In genomic region chr1:66353207-66353606, GRCh38 we compare ENCODE assay signal across 2 cellular contexts.
TF ChIP-seq lines count a peak whose summit lies in the region.

No MANE protein-coding gene starts in this region.

TF ChIP-seq in SK-N-SH, 30 proteins besides CTCF, POLR2A, EP300 and RAD21 (continued from another document):
- TF ChIP-seq NFIC (IDR thresholded peaks at IDR 0.05; ENCODE audit: borderline replicate concordance) (no peak), TEAD4 (IDR thresholded peaks at IDR 0.05; ENCODE audit: borderline replicate concordance, insufficient read depth) (no peak), SMC3 (IDR thresholded peaks at IDR 0.05; ENCODE audit: low read depth, low read length) (no peak), TAF1 (IDR thresholded peaks at IDR 0.05; ENCODE audit: borderline replicate concordance, low read depth, low read length) (no peak), MXI1 (IDR thresholded peaks at IDR 0.05; ENCODE audit: low read depth, low read length) (no peak), CHD2 (IDR thresholded peaks at IDR 0.05; ENCODE audit: low read length, partially characterized antibody) (no peak), PBX3 (IDR thresholded peaks at IDR 0.05) (no peak), USF1 (IDR thresholded peaks at IDR 0.05; ENCODE audit: borderline replicate concordance, low read depth) (no peak)

TF ChIP-seq in SK-N-SH treated with all-trans-retinoic acid at 6 μM for 48 hours, 23 proteins besides CTCF, POLR2A, EP300 and RAD21 (continued from another document):
- TF ChIP-seq PATZ1 (CRISPR knock-in tag; IDR thresholded peaks at IDR 0.05; ENCODE audit: borderline replicate concordance) (no peak), ESRRG (CRISPR knock-in tag; IDR thresholded peaks at IDR 0.05) (no peak), SNAI2 (CRISPR knock-in tag; IDR thresholded peaks at IDR 0.05) (no peak)
